In the genomic region with DNA sequence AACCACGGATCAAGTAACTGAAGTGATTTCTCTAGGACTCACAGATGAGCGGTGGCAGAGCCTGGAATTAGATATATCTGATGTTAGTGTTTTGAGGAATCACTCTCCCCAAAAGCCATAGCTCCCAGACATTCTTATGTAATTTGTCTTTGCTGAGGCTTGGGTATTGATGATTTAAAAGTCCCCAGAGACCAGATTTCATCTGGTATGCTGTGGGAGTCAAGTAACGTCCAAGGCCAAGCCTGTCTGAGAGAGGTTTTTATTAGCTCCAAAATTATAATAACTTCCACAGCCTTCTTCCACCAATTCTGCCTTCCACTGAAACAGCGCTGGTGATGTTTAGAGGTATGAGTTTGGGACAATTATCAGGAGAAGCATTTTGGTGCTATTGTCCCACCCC, we compare ENCODE assay signal across 15 cellular contexts. TPM values are rescaled to one million over a fixed set of nuclear protein-coding genes. Genes with fewer than 3 reads are reported as not detected.
DNase-seq lines count a peak whose midpoint lies in the region; ATAC-seq and TF ChIP-seq lines count a peak whose summit lies in the region.
"Had no signal": no experiment of that assay in that cellular context is flagged by ENCODE, and none has a peak within 500 bp of the region (broad histone marks: within the 10 kb centered on the region; RNA-seq: fewer than 3 reads in every experiment).

No MANE protein-coding gene starts in this region.

- TF ChIP-seq EP300 in esophagus muscularis mucosa (IDR thresholded peaks at IDR 0.05): no peak

- DNase-seq in activated CD8-positive, alpha-beta memory T cell treated with anti-CD3 and anti-CD28 coated beads, Interleukin-2, amount 10 ng/mL, durations not matched to agents 7 days and 5 days: peak; percentile 8
- DNase-seq in activated CD8-positive, alpha-beta memory T cell treated with anti-CD3 and anti-CD28 coated beads, Interleukin-2, amount 50 U/mL, for 48 hours: no peak
- peak; percentile 62 for DNase-seq in esophagus muscularis mucosa (ENCODE audit: extremely low spot score)
- DNase-seq in T-cell: no peak
- no peak for DNase-seq in type B pancreatic cell (ENCODE audit: extremely low spot score, unreplicated experiment)
- no peak for DNase-seq in stimulated activated CD4-positive, alpha-beta T cell treated with anti-CD3 and anti-CD28 coated beads, Interleukin-2, amount 100 ng/mL, for 24 hours
- DNase-seq: CD4-positive, CD25-positive, alpha-beta regulatory T cell; DMS53; GF-D8 had no signal

- POLR2A ChIA-PET in T-cell (lab: Charles Lee): no interaction called here

- H3K36me3 ChIP-seq in esophagus muscularis mucosa: no peaks in the 10 kb centered on the region
- H3K36me3 ChIP-seq: BLaER1 treated with 17β-estradiol and CSF1 and Interleukin-3, amounts not matched to agents 10 nM and 100 nM had no signal

- H3K27ac Mint-ChIP-seq in activated CD8-positive, alpha-beta memory T cell treated with anti-CD3 and anti-CD28 coated beads, Interleukin-2, amount 10 ng/mL, durations not matched to agents 7 days and 5 days: no peak overlapping the region
- H3K27ac Mint-ChIP-seq in nephron: peak overlapping the region in 2 of 3 experiments; percentile 31 to 74
- H3K27ac Mint-ChIP-seq in T-cell: no peak overlapping the region
- no peak overlapping the region for H3K27ac Mint-ChIP-seq in type B pancreatic cell
- H3K27ac Mint-ChIP-seq: CD4-positive, CD25-positive, alpha-beta regulatory T cell had no signal

- peaks cover 0 to 7% (median 0%) of the 10 kb centered on the region in 4 donors for H3K27me3 ChIP-seq in esophagus muscularis mucosa
- H3K27me3 ChIP-seq: BLaER1 treated with 17β-estradiol and CSF1 and Interleukin-3, amounts not matched to agents 10 nM and 100 nM had no signal

- WGBS in esophagus muscularis mucosa: 92% methylated on average over 4 of the region's 4 CpGs

- CTCF ChIA-PET in activated CD8-positive, alpha-beta memory T cell treated with anti-CD3 and anti-CD28 coated beads, Interleukin-2, amount 10 ng/mL, durations not matched to agents 7 days and 5 days (lab: Charles Lee): no interaction called here
- CTCF ChIA-PET in T-cell (lab: Charles Lee): interaction anchor here in 1 of 2 donors (0.6 kb wide), 1 partner anchor 92 kb away, joined by 3 read pairs; no protein-coding TSS in a partner anchor

- no peak overlapping the region for H3K4me3 Mint-ChIP-seq in activated CD8-positive, alpha-beta memory T cell treated with anti-CD3 and anti-CD28 coated beads, Interleukin-2, amount 10 ng/mL, durations not matched to agents 7 days and 5 days
- H3K4me3 Mint-ChIP-seq in nephron: no peak overlapping the region
- no peak overlapping the region for H3K4me3 Mint-ChIP-seq in T-cell
- no peak overlapping the region for H3K4me3 Mint-ChIP-seq in type B pancreatic cell

- H3K4me3 ChIP-seq in esophagus muscularis mucosa: no peak overlapping the region
- H3K4me3 ChIP-seq: BLaER1 treated with 17β-estradiol and CSF1 and Interleukin-3, amounts not matched to agents 10 nM and 100 nM had no signal

- H3K4me1 Mint-ChIP-seq in activated CD8-positive, alpha-beta memory T cell treated with anti-CD3 and anti-CD28 coated beads, Interleukin-2, amount 10 ng/mL, durations not matched to agents 7 days and 5 days: no peaks in the 10 kb centered on the region
- H3K4me1 Mint-ChIP-seq in nephron (peaks cover 29% of the 10 kb centered on the region), T-cell (peaks cover 0 to 6% (median 0%) of the 10 kb centered on the region in 3 donors), type B pancreatic cell (ENCODE audit: unreplicated experiment) (peaks cover 12% of the 10 kb centered on the region)
- H3K4me1 Mint-ChIP-seq: CD4-positive, CD25-positive, alpha-beta regulatory T cell had no signal

- H3K9me3 ChIP-seq in esophagus muscularis mucosa: no peaks in the 10 kb centered on the region
- H3K9me3 ChIP-seq: BLaER1 treated with 17β-estradiol and CSF1 and Interleukin-3, amounts not matched to agents 10 nM and 100 nM had no signal

- H3K9me3 Mint-ChIP-seq in activated CD8-positive, alpha-beta memory T cell treated with anti-CD3 and anti-CD28 coated beads, Interleukin-2, amount 10 ng/mL, durations not matched to agents 7 days and 5 days (ENCODE audit: low read depth): no peaks in the 10 kb centered on the region
- H3K9me3 Mint-ChIP-seq in nephron (no peaks in the 10 kb centered on the region), T-cell (no peaks in the 10 kb centered on the region), type B pancreatic cell (no peaks in the 10 kb centered on the region)
- H3K9me3 Mint-ChIP-seq: CD4-positive, CD25-positive, alpha-beta regulatory T cell had no signal

- H3K36me3 Mint-ChIP-seq in activated CD8-positive, alpha-beta memory T cell treated with anti-CD3 and anti-CD28 coated beads, Interleukin-2, amount 10 ng/mL, durations not matched to agents 7 days and 5 days: no peaks in the 10 kb centered on the region
- H3K36me3 Mint-ChIP-seq in nephron (ENCODE audit: low read depth) (no peaks in the 10 kb centered on the region), T-cell (no peaks in the 10 kb centered on the region), type B pancreatic cell (no peaks in the 10 kb centered on the region)
- H3K36me3 Mint-ChIP-seq: CD4-positive, CD25-positive, alpha-beta regulatory T cell had no signal

- H3K27ac ChIP-seq in esophagus muscularis mucosa (replicated peaks in 1 of 4): no peak overlapping the region
- H3K27ac ChIP-seq: 22Rv1; BLaER1 treated with 17β-estradiol and CSF1 and Interleukin-3, amounts not matched to agents 10 nM and 100 nM had no signal

- peaks cover 32% of the 10 kb centered on the region for H3K27me3 Mint-ChIP-seq in activated CD8-positive, alpha-beta memory T cell treated with anti-CD3 and anti-CD28 coated beads, Interleukin-2, amount 10 ng/mL, durations not matched to agents 7 days and 5 days
- H3K27me3 Mint-ChIP-seq in nephron (ENCODE audit: low read depth) (peaks cover 19% of the 10 kb centered on the region), T-cell (peaks cover 14 to 16% of the 10 kb centered on the region in 2 donors), type B pancreatic cell (peaks cover 18% of the 10 kb centered on the region)

- no peak for TF ChIP-seq CTCF in esophagus muscularis mucosa (IDR thresholded peaks at IDR 0.05)
- TF ChIP-seq CTCF in nephron (IDR thresholded peaks at IDR 0.05; ENCODE audit: unreplicated experiment in 3 of 3): no peak
- no peak for TF ChIP-seq CTCF in type B pancreatic cell (conservative IDR thresholded peaks at IDR 0.05)

- intact Hi-C loops in esophagus muscularis mucosa (cut with DNase I): no loop called here

- no peak for ATAC-seq in activated CD8-positive, alpha-beta memory T cell treated with anti-CD3 and anti-CD28 coated beads, Interleukin-2, amount 10 ng/mL, durations not matched to agents 7 days and 5 days
- ATAC-seq in T-cell (replicated peaks in 1 of 4): no peak
- ATAC-seq: HCT116, HepG2 had no signal

- no peak for TF ChIP-seq POLR2A in esophagus muscularis mucosa (IDR thresholded peaks at IDR 0.05; ENCODE audit: low read depth)

- no peaks in the 10 kb centered on the region for H3K4me1 ChIP-seq in esophagus muscularis mucosa

RNA-seq across cellular contexts. Expression of gene KCNIP1, which starts 21.3 kb away (rescaled TPM):
- not detected for total RNA-seq in activated CD8-positive, alpha-beta memory T cell treated with anti-CD3 and anti-CD28 coated beads, Interleukin-2, amount 10 ng/mL, durations not matched to agents 7 days and 5 days
- 1 to 10 TPM in 1 of 4 donors, under 1 TPM in 1, not detected in 2; 0.97 to 1.7 TPM for total RNA-seq in esophagus muscularis mucosa
- not detected for total RNA-seq in T-cell
- total RNA-seq in type B pancreatic cell (ENCODE audit: low replicate concordance): 1.2 and 5.3 TPM in 2 replicates
- total RNA-seq: CD4-positive, CD25-positive, alpha-beta regulatory T cell; H4; HepG2 had no signal

Comparison
In these comparisons a context has a peak if more than half of its experiments do, and no peak if none do; other contexts are left out.
1. DNase-seq: peak in activated CD8-positive, alpha-beta memory T cell treated with anti-CD3 and anti-CD28 coated beads, Interleukin-2, amount 10 ng/mL, durations not matched to agents 7 days and 5 days (single experiment) and esophagus muscularis mucosa (single experiment); none in activated CD8-positive, alpha-beta memory T cell treated with anti-CD3 and anti-CD28 coated beads, Interleukin-2, amount 50 U/mL, for 48 hours (single experiment), T-cell (0 of 34), type B pancreatic cell (single experiment) and stimulated activated CD4-positive, alpha-beta T cell treated with anti-CD3 and anti-CD28 coated beads, Interleukin-2, amount 100 ng/mL, for 24 hours (0 of 2).
2. H3K27ac Mint-ChIP-seq: peak in nephron (2 of 3); none in activated CD8-positive, alpha-beta memory T cell treated with anti-CD3 and anti-CD28 coated beads, Interleukin-2, amount 10 ng/mL, durations not matched to agents 7 days and 5 days (single experiment), T-cell (0 of 2) and type B pancreatic cell (single experiment).